8 cellular contexts compared by ENCODE assay signal in the genomic region with DNA sequence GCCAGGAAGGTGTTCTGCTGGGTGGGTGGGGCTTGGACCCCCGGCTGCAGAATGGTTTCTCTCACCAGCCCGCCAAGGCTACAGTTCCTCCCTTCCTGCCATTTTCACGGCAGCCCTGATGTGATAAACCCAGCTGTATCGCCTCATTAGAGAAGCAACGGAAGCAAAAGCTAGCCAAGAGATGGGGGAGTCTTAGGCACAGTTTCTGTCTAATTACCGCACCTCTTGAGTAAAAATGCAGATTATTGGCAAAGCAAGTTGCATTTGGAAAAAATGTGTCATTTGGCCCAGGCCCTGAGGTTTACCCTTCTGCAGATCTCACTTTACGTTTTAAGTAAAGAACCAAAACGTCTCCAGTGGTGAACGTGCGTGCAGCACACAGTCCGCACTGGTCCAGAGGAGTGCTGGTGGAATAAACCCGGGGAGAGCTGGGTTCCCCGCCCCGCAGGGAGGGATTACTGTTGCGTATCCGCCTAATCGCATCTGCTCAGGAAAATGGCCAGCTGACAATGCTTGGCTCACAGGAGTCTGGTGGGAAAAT.
DNase-seq lines count a peak whose midpoint lies in the region; ATAC-seq and TF ChIP-seq lines count a peak whose summit lies in the region.

No MANE protein-coding gene starts in this region.

- H3K4me1 ChIP-seq in A673 (ENCODE audit: insufficient read depth, low read length, poor library complexity, severe bottlenecking): peaks cover 31% of the 10 kb centered on the region

- DNase-seq in A673 (ENCODE audit: low spot score) (peak; percentile 94), NCI-H2081 (lab: John Stamatoyannopoulos, UW) (peak; percentile 78 to 91), middle frontal gyrus (ENCODE audit: extremely low spot score, low spot score) (peak; percentile 24), HT-29 (ENCODE audit: low spot score) (no peak)
- DNase-seq in stimulated activated CD4-positive, alpha-beta T cell treated with anti-CD3 and anti-CD28 coated beads, Interleukin-4, amount 100 ng/mL, for 24 hours: no peak

- 0 out of 2 replicates have a peak, but pooled peaks have one; percentile 10 for TF ChIP-seq CTCF in A673 (conservative IDR thresholded peaks at IDR 0.05; ENCODE audit: low read depth, low read length)

- intact Hi-C loops in A673 (cut with micrococcal nuclease; ENCODE audit: unreplicated experiment): no loop called here

- H3K9me3 ChIP-seq in A673 (ENCODE audit: low read depth, low read length, poor library complexity, severe bottlenecking): no peaks in the 10 kb centered on the region

- H3K27ac ChIP-seq in A673 (ENCODE audit: low read depth, low read length, poor library complexity, severe bottlenecking): peak overlapping the region; percentile 62
- peak overlapping the region; percentile 41 for H3K27ac ChIP-seq in cingulate gyrus (ENCODE audit: low read depth, low read length)

- H3K36me3 ChIP-seq in A673 (ENCODE audit: insufficient read depth, low read length, poor library complexity, severe bottlenecking): no peaks in the 10 kb centered on the region

- no peaks in the 10 kb centered on the region for H3K27me3 ChIP-seq in A673 (replicated peaks; ENCODE audit: insufficient read depth, low read depth, low read length, poor library complexity)

- CTCF ChIA-PET in A673 (lab: Charles Lee): no interaction called here

- ATAC-seq in HG03457 (IDR thresholded peaks at IDR 0.05; ENCODE audit: unreplicated experiment) (no peak), GM18867 (IDR thresholded peaks at IDR 0.05; ENCODE audit: unreplicated experiment) (no peak)

- no TSS peak for BruUV-seq in A673 (replicated peaks; lab: Mats Ljungman, UMichigan)

- POLR2A ChIA-PET in A673 (lab: Charles Lee; ENCODE audit: low non-redundant PET): interaction anchor here (0.5 kb wide), 1 partner anchor 55 kb away, joined by 4 read pairs; no protein-coding TSS in a partner anchor

- H3K4me3 ChIP-seq in A673 (ENCODE audit: low read depth, low read length, poor library complexity, severe bottlenecking): peak overlapping the region; percentile 46

Comparison
In these comparisons a context has a peak if more than half of its experiments do, and no peak if none do; other contexts are left out.
1. DNase-seq: peak in A673 (single experiment), NCI-H2081 (2 of 2) and middle frontal gyrus (single experiment); none in HT-29 (single experiment) and stimulated activated CD4-positive, alpha-beta T cell treated with anti-CD3 and anti-CD28 coated beads, Interleukin-4, amount 100 ng/mL, for 24 hours (single experiment).